ENCODE assay signal across 26 cellular contexts in the genomic region with DNA sequence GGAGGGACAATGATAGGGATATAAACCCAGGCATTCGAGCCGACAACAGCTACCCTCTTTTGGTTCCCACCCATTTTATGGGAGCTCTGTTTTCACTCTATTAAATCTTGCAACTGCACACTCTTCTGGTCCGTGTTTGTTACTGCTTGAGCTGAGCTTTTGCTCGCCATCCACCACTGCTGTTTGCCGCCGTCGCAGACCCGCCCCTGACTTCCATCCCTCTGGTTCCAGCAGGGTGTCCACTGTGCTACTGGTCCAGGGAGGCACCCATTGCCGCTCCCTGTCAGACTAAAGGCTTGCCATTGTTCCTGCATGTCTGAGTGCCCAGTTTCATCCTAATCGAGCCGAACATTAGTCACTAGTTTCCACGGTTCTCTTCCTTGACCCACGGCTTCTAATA.
"Had no signal": no experiment of that assay in that cellular context is flagged by ENCODE, and none has a peak within 500 bp of the region (broad histone marks: within the 10 kb centered on the region; RNA-seq: fewer than 3 reads in every experiment).

No MANE protein-coding gene starts in this region.

- H3K4me3 Mint-ChIP-seq: dendritic cell treated with granulocyte-macrophage colony-stimulating factor and Interleukin-4, amounts not matched to agents 40 ng/mL and 50 ng/mL, for 4 days; effector memory CD8-positive, alpha-beta T cell; endodermal cell; memory B cell; naive thymus-derived CD4-positive, alpha-beta T cell had no signal

- H3K36me3 Mint-ChIP-seq: memory B cell; naive thymus-derived CD4-positive, alpha-beta T cell had no signal

- H3K9me3 ChIP-seq: colonic mucosa, gastrocnemius medialis, left lung had no signal

- H3K27ac Mint-ChIP-seq: dendritic cell treated with granulocyte-macrophage colony-stimulating factor and Interleukin-4, amounts not matched to agents 40 ng/mL and 50 ng/mL, for 4 days; effector memory CD8-positive, alpha-beta T cell; endodermal cell; memory B cell; naive thymus-derived CD4-positive, alpha-beta T cell had no signal

- H3K4me1 ChIP-seq: colonic mucosa, esophagus squamous epithelium, gastrocnemius medialis, heart right ventricle, left lung had no signal

- ATAC-seq: effector memory CD8-positive, alpha-beta T cell; esophagus mucosa; gastrocnemius medialis; heart right ventricle; left cardiac atrium; left lung; left ventricle myocardium superior; naive thymus-derived CD4-positive, alpha-beta T cell had no signal

- H3K36me3 ChIP-seq: colonic mucosa, esophagus squamous epithelium, gastrocnemius medialis, heart right ventricle, left lung had no signal

- H3K27ac ChIP-seq: colonic mucosa, epithelial cell of prostate, esophagus squamous epithelium, gastrocnemius medialis, heart right ventricle, left lung had no signal

- H3K9me3 Mint-ChIP-seq: dendritic cell treated with granulocyte-macrophage colony-stimulating factor and Interleukin-4, amounts not matched to agents 40 ng/mL and 50 ng/mL, for 4 days had no signal

- DNase-seq: colonic mucosa; cortex of kidney; effector CD8-positive, alpha-beta T cell; effector memory CD8-positive, alpha-beta T cell; endodermal cell; erythroblast; esophagus squamous epithelium; foreskin fibroblast; foreskin melanocyte; gastrocnemius medialis; glutamatergic neuron; head of caudate nucleus; heart right ventricle; hippocampal formation; left cardiac atrium; left ventricle myocardium superior; mammary epithelial cell; mesendoderm; midbrain; naive thymus-derived CD4-positive, alpha-beta T cell had no signal

- H3K27me3 ChIP-seq: colonic mucosa, esophagus squamous epithelium, gastrocnemius medialis, heart right ventricle, left lung had no signal

- H3K4me3 ChIP-seq: colonic mucosa, esophagus squamous epithelium, gastrocnemius medialis, heart right ventricle, left lung, lung had no signal

- H3K4me1 Mint-ChIP-seq: endodermal cell; memory B cell; naive thymus-derived CD4-positive, alpha-beta T cell had no signal

- H3K27me3 Mint-ChIP-seq: dendritic cell treated with granulocyte-macrophage colony-stimulating factor and Interleukin-4, amounts not matched to agents 40 ng/mL and 50 ng/mL, for 4 days; effector memory CD8-positive, alpha-beta T cell; memory B cell; naive thymus-derived CD4-positive, alpha-beta T cell had no signal
